ENCODE assay signal across 17 cellular contexts in the genomic region with DNA sequence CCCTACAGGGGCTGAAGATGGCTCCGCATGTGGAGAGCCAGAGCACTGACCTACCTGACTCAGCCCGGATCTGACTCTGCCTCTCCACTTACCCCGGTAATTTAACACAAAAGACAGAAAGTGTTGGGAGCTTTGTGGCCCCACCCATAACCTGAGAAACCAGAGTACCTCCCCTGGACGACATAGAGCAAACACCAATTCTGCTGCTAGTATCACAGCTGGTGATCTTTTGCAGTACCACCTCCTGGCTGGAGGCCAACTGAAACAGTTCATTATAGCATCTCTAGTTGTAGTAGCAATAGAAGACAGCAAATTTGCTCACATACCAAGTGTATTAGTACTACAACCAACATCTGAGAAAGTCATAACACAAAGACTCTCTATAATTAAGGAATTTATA.
A peak's percentile ranks its signal among the peaks of the same experiment; 100 is the strongest.
DNase-seq lines count a peak whose midpoint lies in the region; TF ChIP-seq lines count a peak whose summit lies in the region.
"Had no signal": no experiment of that assay in that cellular context is flagged by ENCODE, and none has a peak within 500 bp of the region (broad histone marks: within the 10 kb centered on the region; RNA-seq: fewer than 3 reads in every experiment).

No MANE protein-coding gene starts in this region.

- no peak overlapping the region for H2AFZ ChIP-seq in PC-9

- no peaks in the 10 kb centered on the region for H3K27me3 ChIP-seq in PC-9 (ENCODE audit: insufficient read depth, low read depth)

- no peaks in the 10 kb centered on the region for H3K9me3 ChIP-seq in PC-9 (ENCODE audit: insufficient read depth, low read depth)

- CTCF ChIA-PET in PC-9 (lab: Charles Lee): no interaction called here

- TF ChIP-seq CTCF in PC-9 (conservative IDR thresholded peaks at IDR 0.05) (no peak), foreskin fibroblast (IDR thresholded peaks at IDR 0.05; ENCODE audit: low read depth, low read length) (no peak)

- H3K4me2 ChIP-seq in PC-9: no peak overlapping the region

- POLR2A ChIA-PET in PC-9 (lab: Charles Lee; ENCODE audit: unreplicated experiment): no interaction called here

- H3K4me3 ChIP-seq in PC-9 (no peak overlapping the region), foreskin fibroblast (ENCODE audit: low read depth in 1 of 2, low read length in 2 of 2) (no peak overlapping the region)
- H3K4me3 ChIP-seq: GM12878, SK-N-MC had no signal

- H3K36me3 ChIP-seq in PC-9 (ENCODE audit: low read depth): no peaks in the 10 kb centered on the region

- no peaks in the 10 kb centered on the region for H3F3A ChIP-seq in PC-9 (ENCODE audit: insufficient read depth, low read depth)

- H3K9me2 ChIP-seq in PC-9 (ENCODE audit: insufficient read depth): no peaks in the 10 kb centered on the region

- intact Hi-C loops in PC-9 (cut with micrococcal nuclease; ENCODE audit: unreplicated experiment): no loop called here

- peak; percentile 4 for DNase-seq in COR-L47 (lab: John Stamatoyannopoulos, UW)
- peak; percentile 66 for DNase-seq in DMS53 (lab: John Stamatoyannopoulos, UW)
- peak; percentile 29 for DNase-seq in NCI-H2081 treated with DMSO at 0.1 percent for 48 hours (lab: John Stamatoyannopoulos, UW)
- DNase-seq in SHP77 treated with DMSO at 0.1 percent for 48 hours (lab: John Stamatoyannopoulos, UW): peak; percentile 1
- DNase-seq in NCI-H1436 (lab: John Stamatoyannopoulos, UW): no peak
- no peak for DNase-seq in PC-9
- DNase-seq in foreskin fibroblast: no peak
- DNase-seq: ACHN; H9; IMR-90; NCI-H1048; NCI-H1930; NK-92 treated with Interleukin-12 subunit alpha and Interleukin-12 subunit beta, amount 100 ng/mL, for 24 hours; Right ventricle myocardium superior had no signal

- no peaks in the 10 kb centered on the region for H3K79me2 ChIP-seq in PC-9 (ENCODE audit: low read depth)

- BruUV-seq in PC-9 (replicated peaks; lab: Mats Ljungman, UMichigan): no TSS peak

- no peak overlapping the region for H3K27ac ChIP-seq in PC-9
- H3K27ac ChIP-seq: C4-2B, SK-N-MC had no signal

- no peaks in the 10 kb centered on the region for H3K4me1 ChIP-seq in PC-9 (replicated peaks; ENCODE audit: insufficient read depth)

- no peaks in the 10 kb centered on the region for H4K20me1 ChIP-seq in PC-9 (ENCODE audit: insufficient read depth)

Comparison
In these comparisons a context has a peak if more than half of its experiments do, and no peak if none do; other contexts are left out.
1. DNase-seq: peak in COR-L47 (single experiment), DMS53 (single experiment), NCI-H2081 treated with DMSO at 0.1 percent for 48 hours (single experiment) and SHP77 treated with DMSO at 0.1 percent for 48 hours (single experiment); none in NCI-H1436 (single experiment), PC-9 (0 of 2) and foreskin fibroblast (0 of 2).